In genomic region chr15:78750566-78750965, GRCh38 we compare ENCODE assay signal across 9 cellular contexts.
DNase-seq lines count a peak whose midpoint lies in the region; ATAC-seq and TF ChIP-seq lines count a peak whose summit lies in the region.
"Had no signal": no experiment of that assay in that cellular context is flagged by ENCODE, and none has a peak within 500 bp of the region (broad histone marks: within the 10 kb centered on the region; RNA-seq: fewer than 3 reads in every experiment).

No MANE protein-coding gene starts in this region.

- BruUV-seq in Panc1 (replicated peaks; lab: Mats Ljungman, UMichigan): no TSS peak

- H3K4me3 ChIP-seq in CD4-positive, alpha-beta memory T cell (ENCODE audit: low read length in 2 of 2): no peak overlapping the region
- H3K4me3 ChIP-seq in Panc1 (ENCODE audit: low read depth in 2 of 2, low read length in 2 of 2): peak overlapping the region; percentile 13 to 39; a peak in 3 of 4 replicates
- peak overlapping the region; percentile 12 for H3K4me3 ChIP-seq in fibroblast of pulmonary artery (replicated peaks; ENCODE audit: low read depth, low read length)

- peak overlapping the region in 6 of 8 donors; percentile 36 to 73 (median 51) for H3K4me3 Mint-ChIP-seq in CD4-positive, alpha-beta memory T cell

- POLR2A ChIA-PET in CD4-positive, alpha-beta memory T cell (lab: Charles Lee; ENCODE audit: partially characterized antibody): no interaction called here
- POLR2A ChIA-PET in Panc1 (lab: Charles Lee): no interaction called here

- peak in 1 of 5 donors; percentile 5 for DNase-seq in CD4-positive, alpha-beta memory T cell
- DNase-seq in Panc1 (ENCODE audit: low read depth, low spot score): no peak
- DNase-seq in fibroblast of pulmonary artery (ENCODE audit: low read depth): no peak
- no peak for DNase-seq in omental fat pad (ENCODE audit: low spot score)
- DNase-seq in NCI-H510A (lab: John Stamatoyannopoulos, UW): no peak
- no peak for DNase-seq in NCI-H446 treated with DMSO at 0.1 percent for 48 hours (lab: John Stamatoyannopoulos, UW)

- no peaks in the 10 kb centered on the region for H3K36me3 ChIP-seq in CD4-positive, alpha-beta memory T cell (ENCODE audit: insufficient read depth, low read length)
- no peaks in the 10 kb centered on the region for H3K36me3 ChIP-seq in Panc1 (ENCODE audit: control insufficient read depth, insufficient read depth, low read length)

- TF ChIP-seq CTCF in Panc1 (IDR thresholded peaks at IDR 0.05) (no peak), fibroblast of pulmonary artery (IDR thresholded peaks at IDR 0.05; ENCODE audit: low read length, missing control alignments) (no peak), omental fat pad (IDR thresholded peaks at IDR 0.05) (no peak)

- H3K9me3 Mint-ChIP-seq in CD4-positive, alpha-beta memory T cell: no peaks in the 10 kb centered on the region

- in situ Hi-C loops in Panc1 (cut with HindIII; ENCODE audit: low pct_unique_long_range_greater_than_20kb, low sequenced_read_pairs): no loop called here

- no peaks in the 10 kb centered on the region for H3K9me3 ChIP-seq in CD4-positive, alpha-beta memory T cell (ENCODE audit: control insufficient read depth in 1 of 2, low read length in 2 of 2)
- no peaks in the 10 kb centered on the region for H3K9me3 ChIP-seq in Panc1 (ENCODE audit: control insufficient read depth, insufficient read depth, low read depth, low read length)

- no peaks in the 10 kb centered on the region for H3K27me3 ChIP-seq in CD4-positive, alpha-beta memory T cell (ENCODE audit: insufficient read depth, low read length)
- H3K27me3 ChIP-seq in Panc1 (ENCODE audit: control insufficient read depth, insufficient read depth, low read length): no peaks in the 10 kb centered on the region

- H3K27ac Mint-ChIP-seq in CD4-positive, alpha-beta memory T cell: peak overlapping the region in 2 of 7 donors; percentile 46 to 57

- intact Hi-C loops in CD4-positive, alpha-beta memory T cell (cut with micrococcal nuclease): loop anchor here (10.0 kb wide), 3 partner anchors 64 to 434 kb away; partner anchors contain the start of genes ADAMTS7 and MORF4L1
- intact Hi-C loops in Panc1 (cut with micrococcal nuclease; ENCODE audit: unreplicated experiment): loop anchor here (10.0 kb wide), 1 partner anchor 124 kb away; the partner anchor contains the start of gene MORF4L1

- no peaks in the 10 kb centered on the region for H3K36me3 Mint-ChIP-seq in CD4-positive, alpha-beta memory T cell

- H3K4me1 Mint-ChIP-seq in CD4-positive, alpha-beta memory T cell: peaks cover 2 to 9% (median 4%) of the 10 kb centered on the region in 4 donors

- H3K4me1 ChIP-seq in CD4-positive, alpha-beta memory T cell (ENCODE audit: insufficient read depth, low read length): no peaks in the 10 kb centered on the region
- no peaks in the 10 kb centered on the region for H3K4me1 ChIP-seq in Panc1 (ENCODE audit: control insufficient read depth, insufficient read depth, low read length)

- H3K27me3 Mint-ChIP-seq in CD4-positive, alpha-beta memory T cell: no peaks in the 10 kb centered on the region

- no peak overlapping the region for H3K27ac ChIP-seq in CD4-positive, alpha-beta memory T cell (ENCODE audit: low read depth, low read length)
- H3K27ac ChIP-seq in Panc1 (ENCODE audit: low read length): no peak overlapping the region
- H3K27ac ChIP-seq: HL-60 had no signal

- ATAC-seq in Panc1 (peak; percentile 19; the same call in 1 of the 2 replicates), omental fat pad (ENCODE audit: low FRiP score) (peak; percentile 87), GM19452 (IDR thresholded peaks at IDR 0.05; ENCODE audit: unreplicated experiment) (no peak), HG02981 (IDR thresholded peaks at IDR 0.05; ENCODE audit: unreplicated experiment) (no peak)

- CTCF ChIA-PET in CD4-positive, alpha-beta memory T cell (lab: Charles Lee; ENCODE audit: partially characterized antibody): interaction anchor here (0.5 to 1.7 kb wide), 3 partner anchors 12 to 132 kb away, joined by 3 to 6 read pairs (median 5); partner anchors contain the start of gene CHRNA3
- CTCF ChIA-PET in Panc1 (lab: Charles Lee): interaction anchor here (0.7 to 1.1 kb wide), 3 partner anchors 11 to 131 kb away, joined by 3 to 4 read pairs (median 3); no protein-coding TSS in a partner anchor

Comparison
In these comparisons a context has a peak if more than half of its experiments do, and no peak if none do; other contexts are left out.
1. H3K4me3 ChIP-seq: peak in Panc1 (2 of 2) and fibroblast of pulmonary artery (single experiment); none in CD4-positive, alpha-beta memory T cell (0 of 2).
2. ATAC-seq: peak in Panc1 (single experiment) and omental fat pad (single experiment); none in GM19452 (single experiment) and HG02981 (single experiment).